In genomic region chr19:34269081-34269480, GRCh38 we compare ENCODE assay signal across 1 cellular context.
TF ChIP-seq lines count a peak whose summit lies in the region.

No MANE protein-coding gene starts in this region.

TF ChIP-seq in SK-N-SH, 30 proteins besides CTCF, POLR2A, EP300 and RAD21 (continued from another document):
- TF ChIP-seq REST (IDR thresholded peaks at IDR 0.05; ENCODE audit: low read depth, low read length) = no peak
- TF ChIP-seq NFIC (IDR thresholded peaks at IDR 0.05; ENCODE audit: borderline replicate concordance) = no peak
- TF ChIP-seq USF1 (IDR thresholded peaks at IDR 0.05; ENCODE audit: borderline replicate concordance, low read depth) = no peak
- TF ChIP-seq JUND (IDR thresholded peaks at IDR 0.05) = no peak
- no peak for TF ChIP-seq NRF1 (IDR thresholded peaks at IDR 0.05; ENCODE audit: low read depth, low read length)
- no peak for TF ChIP-seq TCF12 (IDR thresholded peaks at IDR 0.05)
- no peak for TF ChIP-seq RCOR1 (IDR thresholded peaks at IDR 0.05; ENCODE audit: low read length)
- TF ChIP-seq FOSL2 (IDR thresholded peaks at IDR 0.05; ENCODE audit: borderline replicate concordance, low read depth) = no peak
- TF ChIP-seq MAX (IDR thresholded peaks at IDR 0.05; ENCODE audit: low read depth) = no peak
